ENCODE assay signal across 13 cellular contexts in genomic region chr1:109094377-109094803, GRCh38. TPM values are rescaled to one million over a fixed set of nuclear protein-coding genes. Genes with fewer than 3 reads are reported as not detected.
DNase-seq lines count a peak whose midpoint lies in the region; ATAC-seq and TF ChIP-seq lines count a peak whose summit lies in the region.
"Had no signal": no experiment of that assay in that cellular context is flagged by ENCODE, and none has a peak within 500 bp of the region (broad histone marks: within the 10 kb centered on the region; RNA-seq: fewer than 3 reads in every experiment).

No MANE protein-coding gene starts in this region.

- no peaks in the 10 kb centered on the region for H3K27me3 ChIP-seq in GM23248 (replicated peaks; ENCODE audit: insufficient read depth)
- no peaks in the 10 kb centered on the region for H3K27me3 ChIP-seq in mesenchymal stem cell (ENCODE audit: control insufficient read depth in 1 of 2, insufficient read depth in 1 of 2, low read length in 2 of 2)
- H3K27me3 ChIP-seq: testis had no signal

- H3K14ac ChIP-seq in mesenchymal stem cell (ENCODE audit: low read length in 2 of 2), result no peak overlapping the region

- no peaks in the 10 kb centered on the region for H3K9me2 ChIP-seq in GM23248 (ENCODE audit: insufficient read depth)

- H3K27ac ChIP-seq in GM23248, result no peak overlapping the region; the same call in 1 of the 2 replicates
- H3K27ac ChIP-seq in mesenchymal stem cell (ENCODE audit: low read length, poor library complexity, severe bottlenecking), result no peak overlapping the region
- H3K27ac ChIP-seq: parathyroid adenoma, testis had no signal

- DNase-seq in A172 (ENCODE audit: low spot score) (peak; percentile 22), GM23248 (peak; percentile 47), astrocyte of the spinal cord (ENCODE audit: low read depth, low spot score) (peak; percentile 40), mesenchymal stem cell (peak; percentile 94), iPS-NIHi11 (ENCODE audit: low spot score) (no peak), mesenteric fat pad (ENCODE audit: low spot score) (no peak), NCI-H1105 (lab: John Stamatoyannopoulos, UW) (no peak), left lobe of liver (ENCODE audit: low spot score) (no peak)
- DNase-seq: activated CD4-positive, alpha-beta memory T cell treated with anti-CD3 and anti-CD28 coated beads, Interleukin-2, amount 10 ng/mL, durations not matched to agents 7 days and 5 days; activated effector memory CD4-positive, alpha-beta T cell treated with anti-CD3 and anti-CD28 coated beads, Interleukin-2, amount 50 U/mL, for 16 hours; DMS79; testis had no signal

- H2AK5ac ChIP-seq in mesenchymal stem cell (ENCODE audit: low read length, severe bottlenecking), result no peak overlapping the region

- H3K79me1 ChIP-seq in mesenchymal stem cell (replicated peaks; ENCODE audit: low read length, poor library complexity, severe bottlenecking), result peaks cover 10% of the 10 kb centered on the region

- no peak overlapping the region for H2BK120ac ChIP-seq in mesenchymal stem cell (ENCODE audit: low read depth, low read length)

- no peaks in the 10 kb centered on the region for H4K20me1 ChIP-seq in GM23248 (ENCODE audit: insufficient read depth)

- no peak overlapping the region for H2BK12ac ChIP-seq in mesenchymal stem cell (ENCODE audit: low read length in 2 of 2)

- peak overlapping the region; percentile 39 for H4K8ac ChIP-seq in mesenchymal stem cell (ENCODE audit: low read length)

- H3K36me3 ChIP-seq in GM23248 (ENCODE audit: low read depth), result peaks cover 31% of the 10 kb centered on the region
- peaks cover 0 to 34% of the 10 kb centered on the region in 2 experiments for H3K36me3 ChIP-seq in mesenchymal stem cell (ENCODE audit: control insufficient read depth in 1 of 2, insufficient read depth in 2 of 2, low read depth in 1 of 2, low read length in 2 of 2)

- H3K4me1 ChIP-seq in GM23248 (ENCODE audit: insufficient read depth), result peaks cover 20% of the 10 kb centered on the region
- H3K4me1 ChIP-seq in mesenchymal stem cell (ENCODE audit: control insufficient read depth, insufficient read depth, low read depth, low read length), result peaks cover 11% of the 10 kb centered on the region

- no peak for ATAC-seq in left lobe of liver

- H3F3A ChIP-seq in GM23248 (ENCODE audit: insufficient read depth), result peaks cover 41% of the 10 kb centered on the region

- H3K9me3 ChIP-seq in GM23248 (ENCODE audit: low read depth) (no peaks in the 10 kb centered on the region), mesenchymal stem cell (ENCODE audit: control insufficient read depth, low read length) (no peaks in the 10 kb centered on the region)
- H3K9me3 ChIP-seq: testis had no signal

- H4K91ac ChIP-seq in mesenchymal stem cell (ENCODE audit: low read length), result no peak overlapping the region

- TF ChIP-seq CTCF in astrocyte of the spinal cord (IDR thresholded peaks at IDR 0.05; ENCODE audit: low read depth, low read length), result no peak

- H2AFZ ChIP-seq in GM23248, result no peak overlapping the region
- H2AFZ ChIP-seq in mesenchymal stem cell (ENCODE audit: low read depth, low read length), result no peak overlapping the region
- H2AFZ ChIP-seq: parathyroid adenoma had no signal

- in situ Hi-C loops in GM23248 (cut with MboI), result no loop called here
- in situ Hi-C loops in astrocyte of the spinal cord (cut with HindIII; ENCODE audit: low sequenced_read_pairs), result no loop called here

- H3K4me2 ChIP-seq in GM23248 (ENCODE audit: unreplicated experiment) (no peak overlapping the region), mesenchymal stem cell (ENCODE audit: low read length, poor library complexity, severe bottlenecking) (no peak overlapping the region)

- no peak overlapping the region for H3K4me3 ChIP-seq in GM23248
- H3K4me3 ChIP-seq in astrocyte of the spinal cord (ENCODE audit: low read depth, low read length), result no peak overlapping the region
- no peak overlapping the region for H3K4me3 ChIP-seq in mesenchymal stem cell (ENCODE audit: insufficient read depth in 1 of 2, low read depth in 1 of 2, low read length in 2 of 2)
- H3K4me3 ChIP-seq: testis had no signal

- WGBS in GM23248 (ENCODE audit: low coverage in 1 of 2, low lambda C conversion rate in 2 of 2, missing lambda C conversion rate in 2 of 2), 2 experiments, result 68 to 70% methylated on average over 7 of the region's 7 CpGs
- whole genome bisulfite sequencing in mesenchymal stem cell, result 5% methylated on average over 6 of the region's 7 CpGs

- H3K4ac ChIP-seq in mesenchymal stem cell (ENCODE audit: low read depth in 1 of 2, low read length in 2 of 2), result no peak overlapping the region

- H3K9ac ChIP-seq in GM23248, result 0 out of 2 replicates have a peak overlapping the region, but pooled peaks have one; percentile 17
- peak overlapping the region; percentile 31 for H3K9ac ChIP-seq in mesenchymal stem cell (ENCODE audit: low read length)
- H3K9ac ChIP-seq: parathyroid adenoma had no signal

- no peak overlapping the region for H3K18ac ChIP-seq in mesenchymal stem cell (ENCODE audit: low read depth in 1 of 2, low read length in 2 of 2)

- H3K79me2 ChIP-seq in GM23248 (ENCODE audit: insufficient read depth), result peaks cover 75% of the 10 kb centered on the region

- H3K23ac ChIP-seq in mesenchymal stem cell (ENCODE audit: low read length in 2 of 2), result no peak overlapping the region

- no peak overlapping the region for H2BK5ac ChIP-seq in mesenchymal stem cell (ENCODE audit: low read depth, low read length, poor library complexity, severe bottlenecking)

- no peak overlapping the region for H2BK15ac ChIP-seq in mesenchymal stem cell (ENCODE audit: low read depth, poor library complexity, severe bottlenecking)

RNA-seq across cellular contexts. Expression of gene TMEM167B, which starts 3.8 kb away (rescaled TPM):
- total RNA-seq in A172 (2014; rRNA removed; shearing (Covaris generic)), result 16.0 and 17.2 TPM in 2 replicates
- 35.6 and 39.6 TPM in 2 replicates for total RNA-seq in GM23248 (2014; rRNA removed; shearing (Covaris generic))
- polyA plus RNA-seq in GM23248 (2016; fragmentation: Nextera tagmentation; extraction: Ambion mirVana), result 27.7 and 29.0 TPM in 2 replicates
- 40.0 TPM for polyA plus RNA-seq in mesenchymal stem cell (2013, experiment 1 of 2)
- polyA plus RNA-seq in mesenchymal stem cell (2013, experiment 2 of 2), result 39.3 TPM
- total RNA-seq in mesenteric fat pad, result 41.0 TPM
- total RNA-seq in left lobe of liver, result 18.9 TPM

RNA-seq across cellular contexts. Expression of gene TAF13, which starts 18.6 kb away (rescaled TPM):
- 66.7 and 78.1 TPM in 2 replicates for total RNA-seq in A172 (2014; rRNA removed; shearing (Covaris generic))
- total RNA-seq in GM23248 (2014; rRNA removed; shearing (Covaris generic)), result 166 and 197 TPM in 2 replicates
- 93.2 and 97.9 TPM in 2 replicates for polyA plus RNA-seq in GM23248 (2016; fragmentation: Nextera tagmentation; extraction: Ambion mirVana)
- polyA plus RNA-seq in mesenchymal stem cell (2013, experiment 1 of 2), result 81.2 TPM
- polyA plus RNA-seq in mesenchymal stem cell (2013, experiment 2 of 2), result 92.6 TPM
- total RNA-seq in mesenteric fat pad (71.2 TPM), left lobe of liver (22.1 TPM)

RNA-seq across cellular contexts. Expression of gene ELAPOR1, which starts 19.5 kb away (rescaled TPM):
- total RNA-seq in A172 (2014; rRNA removed; shearing (Covaris generic)), result 1.7 and 3.2 TPM in 2 replicates
- total RNA-seq in GM23248 (2014; rRNA removed; shearing (Covaris generic)), result 0.51 and 0.54 TPM in 2 replicates
- 0.56 and 1.2 TPM in 2 replicates for polyA plus RNA-seq in GM23248 (2016; fragmentation: Nextera tagmentation; extraction: Ambion mirVana)
- polyA plus RNA-seq in mesenchymal stem cell (2013, experiment 1 of 2), result 0.35 TPM
- polyA plus RNA-seq in mesenchymal stem cell (2013, experiment 2 of 2), result 0.42 TPM
- total RNA-seq in mesenteric fat pad (0.26 TPM), left lobe of liver (0.48 TPM)

RNA-seq across cellular contexts. Expression of gene WDR47, which starts 52.5 kb away (rescaled TPM):
- 19.5 and 29.4 TPM in 2 replicates for total RNA-seq in A172 (2014; rRNA removed; shearing (Covaris generic))
- 17.9 and 19.0 TPM in 2 replicates for total RNA-seq in GM23248 (2014; rRNA removed; shearing (Covaris generic))
- polyA plus RNA-seq in GM23248 (2016; fragmentation: Nextera tagmentation; extraction: Ambion mirVana), result 12.2 and 15.5 TPM in 2 replicates
- 10.2 TPM for polyA plus RNA-seq in mesenchymal stem cell (2013, experiment 1 of 2)
- 10.1 TPM for polyA plus RNA-seq in mesenchymal stem cell (2013, experiment 2 of 2)
- 14.6 TPM for total RNA-seq in mesenteric fat pad
- 2.4 TPM for total RNA-seq in left lobe of liver

Comparison
In these comparisons a context has a peak if more than half of its experiments do, and no peak if none do; other contexts are left out.
1. DNase-seq: peak in A172 (single experiment), GM23248 (single experiment), astrocyte of the spinal cord (single experiment) and mesenchymal stem cell (single experiment); none in iPS-NIHi11 (single experiment), mesenteric fat pad (single experiment), NCI-H1105 (single experiment) and left lobe of liver (single experiment).